In genomic region chr11:110094298-110095073, GRCh38 we compare ENCODE assay signal across 8 cellular contexts. TPM values are rescaled to one million over a fixed set of nuclear protein-coding genes. Genes with fewer than 3 reads are reported as not detected.
DNase-seq lines count a peak whose midpoint lies in the region; ATAC-seq and TF ChIP-seq lines count a peak whose summit lies in the region.

No MANE protein-coding gene starts in this region.

- DNase-seq in heart left ventricle (no peak), Right ventricle myocardium inferior (ENCODE audit: missing footprints) (no peak), cardiac fibroblast (ENCODE audit: low read depth in 2 of 2) (no peak), mesothelial cell of epicardium (ENCODE audit: low spot score in 2 of 2, unreplicated experiment in 2 of 2) (no peak), NCI-H187 (lab: John Stamatoyannopoulos, UW) (no peak)

- WGBS in heart left ventricle, 4 donors, result 23 to 42% (median 33%) methylated on average over 7 of the region's 7 CpGs
- 27% methylated on average over 7 of the region's 7 CpGs for WGBS in urinary bladder

- H3K4me3 ChIP-seq in heart left ventricle (peak overlapping the region in 11 of 12 donors; percentile 74 to 93 (median 84)), cardiac fibroblast (replicated peaks in 1 of 2; ENCODE audit: low read depth in 2 of 2, low read length in 2 of 2) (peak overlapping the region; percentile 59 to 71), urinary bladder (ENCODE audit: low read depth, low read length) (peak overlapping the region; percentile 92)

- no peaks in the 10 kb centered on the region for H3K27me3 ChIP-seq in heart left ventricle

- peaks cover 41% of the 10 kb centered on the region for H3K4me1 Mint-ChIP-seq in mesothelial cell of epicardium

- TF ChIP-seq CTCF in heart left ventricle (IDR thresholded peaks at IDR 0.05), result no peak
- TF ChIP-seq CTCF in cardiac fibroblast (IDR thresholded peaks at IDR 0.05; ENCODE audit: low read depth, low read length), result no peak
- no peak for TF ChIP-seq CTCF in mesothelial cell of epicardium (IDR thresholded peaks at IDR 0.05; ENCODE audit: unreplicated experiment)

- TF ChIP-seq POLR2A in heart left ventricle (IDR thresholded peaks at IDR 0.05), result no peak

- peak overlapping the region; percentile 94 for H3K27ac Mint-ChIP-seq in mesothelial cell of epicardium

- intact Hi-C loops in heart left ventricle (cut with DNase I), result loop anchor here in 3 of 10 donors (5.0 to 10.0 kb wide), 2 partner anchors 147 to 200 kb away; partner anchors contain the start of gene RDX (in 1 of the 3)
- intact Hi-C loops in Right ventricle myocardium inferior (cut with DNase I), result loop anchor here (10.0 kb wide), 1 partner anchor 270 kb away; no protein-coding TSS in a partner anchor

- H3K9me3 ChIP-seq in heart left ventricle, result no peaks in the 10 kb centered on the region

- H3K4me3 Mint-ChIP-seq in mesothelial cell of epicardium, result peak overlapping the region; percentile 82

- H3K36me3 ChIP-seq in heart left ventricle, result no peaks in the 10 kb centered on the region
- no peaks in the 10 kb centered on the region for H3K36me3 ChIP-seq in urinary bladder (ENCODE audit: insufficient read depth)

- peaks cover 0 to 38% (median 20%) of the 10 kb centered on the region in 12 donors for H3K4me1 ChIP-seq in heart left ventricle
- H3K4me1 ChIP-seq in urinary bladder (ENCODE audit: insufficient read depth), result no peaks in the 10 kb centered on the region

- H3K27me3 Mint-ChIP-seq in mesothelial cell of epicardium (ENCODE audit: low read depth), result no peaks in the 10 kb centered on the region

- H3K9me3 Mint-ChIP-seq in mesothelial cell of epicardium, result no peaks in the 10 kb centered on the region

- peak overlapping the region in 11 of 12 donors; percentile 76 to 99 (median 94) for H3K27ac ChIP-seq in heart left ventricle
- H3K27ac ChIP-seq in urinary bladder (ENCODE audit: low read depth), result no peak overlapping the region

- no peaks in the 10 kb centered on the region for H3K36me3 Mint-ChIP-seq in mesothelial cell of epicardium

- no peak for ATAC-seq in heart left ventricle
- ATAC-seq in Right ventricle myocardium inferior, result no peak
- no peak for ATAC-seq in GM18511 (IDR thresholded peaks at IDR 0.05; ENCODE audit: unreplicated experiment)
- no peak for ATAC-seq in GM18861 (IDR thresholded peaks at IDR 0.05; ENCODE audit: unreplicated experiment)

RNA-seq across cellular contexts. Expression of gene ZC3H12C, which starts 1.3 kb away (rescaled TPM):
- total RNA-seq in heart left ventricle (10 to 100 TPM; 13.8 to 24.3 (median 18.8) TPM), Right ventricle myocardium inferior (18.0 TPM), mesothelial cell of epicardium (16.7 to 17.0 TPM (median 17.0 TPM) in 3 replicates), urinary bladder (19.7 TPM)
- polyA plus RNA-seq in heart left ventricle (1 to 10 TPM; 2.1 to 7.2 TPM), urinary bladder (4.2 TPM)
